In genomic region chr6:27542485-27542884, GRCh38 we compare ENCODE assay signal across 20 cellular contexts.
"Had no signal": no experiment of that assay in that cellular context is flagged by ENCODE, and none has a peak within 500 bp of the region (broad histone marks: within the 10 kb centered on the region; RNA-seq: fewer than 3 reads in every experiment).

No MANE protein-coding gene starts in this region.

- H3K27ac ChIP-seq: RWPE1 had no signal

- H3K9me3 ChIP-seq: SK-N-SH had no signal

- H3K27ac Mint-ChIP-seq: T-cell; T-helper 1 cell treated with Interleukin-12 subunit alpha and Interleukin-12 subunit beta and Interleukin-4 antibody, amounts not matched to agents 30 μg/mL and 1 μg/mL, for 36 hours had no signal

- H3K4me2 ChIP-seq: SK-N-SH had no signal

- ATAC-seq: Panc1, T-cell had no signal

- H3K4me3 ChIP-seq: MG63 had no signal

- H3K9ac ChIP-seq: SK-N-SH had no signal

- DNase-seq: KBM-7, MG63, NCI-H1092, NCI-H1417 treated with DMSO at 0.1 percent for 48 hours, NCI-H146, NCI-H1694 treated with DMSO at 0.1 percent for 48 hours, NCI-H1930, NCI-H2171 treated with DMSO at 0.1 percent for 48 hours, NCI-H345, NCI-H446 treated with DMSO at 0.1 percent for 48 hours, NCI-H510A treated with DMSO at 0.1 percent for 48 hours, NCI-H526, NCI-H82, SHP77, SK-N-SH, SW 1271, T-cell had no signal

- H3K36me3 Mint-ChIP-seq: T-cell had no signal

- H3K4me3 Mint-ChIP-seq: T-cell; T-helper 1 cell treated with Interleukin-12 subunit alpha and Interleukin-12 subunit beta and Interleukin-4 antibody, amounts not matched to agents 30 μg/mL and 1 μg/mL, for 36 hours had no signal

- H3K36me3 ChIP-seq: MG63 had no signal

- H3K27me3 ChIP-seq: MG63 had no signal

- H3K9me2 ChIP-seq: SK-N-SH had no signal
